ENCODE assay signal across 14 cellular contexts in the genomic region with DNA sequence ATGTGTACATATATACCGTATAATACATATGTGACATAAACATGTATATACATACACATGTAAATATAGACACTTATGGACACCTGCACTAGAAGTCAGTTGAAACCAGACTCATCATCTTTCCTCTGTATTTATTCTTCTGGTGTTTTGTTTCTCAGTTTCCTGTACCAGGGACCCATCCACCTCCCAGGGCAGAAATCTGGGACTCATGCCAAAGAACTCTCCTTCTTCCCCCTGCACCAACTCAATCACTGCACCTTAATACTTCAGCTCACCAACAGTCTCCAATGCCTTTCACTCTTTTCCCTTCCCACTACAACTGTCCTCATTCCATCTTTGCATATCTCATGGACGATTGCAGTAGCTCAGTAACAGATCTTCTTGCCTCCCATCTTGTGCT.
DNase-seq lines count a peak whose midpoint lies in the region; ATAC-seq lines count a peak whose summit lies in the region.
"Had no signal": no experiment of that assay in that cellular context is flagged by ENCODE, and none has a peak within 500 bp of the region (broad histone marks: within the 10 kb centered on the region; RNA-seq: fewer than 3 reads in every experiment).

No MANE protein-coding gene starts in this region.

- ATAC-seq in HG02610 (IDR thresholded peaks at IDR 0.05; ENCODE audit: unreplicated experiment) = no peak

- peak; percentile 11 for DNase-seq in DMS153 treated with DMSO at 0.1 percent for 48 hours (lab: John Stamatoyannopoulos, UW; ENCODE audit: unreplicated experiment)
- DNase-seq in HT1080 (ENCODE audit: low read depth) = peak; percentile 74
- DNase-seq in NCI-H345 (lab: John Stamatoyannopoulos, UW) = peak; percentile 27
- peak; percentile 21 for DNase-seq in kidney glomerular epithelial cell (lab: John Stamatoyannopoulos, UW)
- DNase-seq in SK-N-DZ (ENCODE audit: low spot score) = no peak
- no peak for DNase-seq in AG08395 (ENCODE audit: low spot score)
- DNase-seq: CD4-positive, CD25-positive, alpha-beta regulatory T cell; GF-D8; KBM-7; NCI-H1694; NCI-H2171 treated with DMSO at 0.1 percent for 48 hours; NCI-H524 treated with DMSO at 0.1 percent for 48 hours; SW 1271 had no signal

Comparison
In these comparisons a context has a peak if more than half of its experiments do, and no peak if none do; other contexts are left out.
1. DNase-seq: peak in DMS153 treated with DMSO at 0.1 percent for 48 hours (single experiment), HT1080 (single experiment), NCI-H345 (single experiment) and kidney glomerular epithelial cell (single experiment); none in SK-N-DZ (single experiment) and AG08395 (single experiment).